Comparison of ENCODE assay signal across 26 cellular contexts in the genomic region with DNA sequence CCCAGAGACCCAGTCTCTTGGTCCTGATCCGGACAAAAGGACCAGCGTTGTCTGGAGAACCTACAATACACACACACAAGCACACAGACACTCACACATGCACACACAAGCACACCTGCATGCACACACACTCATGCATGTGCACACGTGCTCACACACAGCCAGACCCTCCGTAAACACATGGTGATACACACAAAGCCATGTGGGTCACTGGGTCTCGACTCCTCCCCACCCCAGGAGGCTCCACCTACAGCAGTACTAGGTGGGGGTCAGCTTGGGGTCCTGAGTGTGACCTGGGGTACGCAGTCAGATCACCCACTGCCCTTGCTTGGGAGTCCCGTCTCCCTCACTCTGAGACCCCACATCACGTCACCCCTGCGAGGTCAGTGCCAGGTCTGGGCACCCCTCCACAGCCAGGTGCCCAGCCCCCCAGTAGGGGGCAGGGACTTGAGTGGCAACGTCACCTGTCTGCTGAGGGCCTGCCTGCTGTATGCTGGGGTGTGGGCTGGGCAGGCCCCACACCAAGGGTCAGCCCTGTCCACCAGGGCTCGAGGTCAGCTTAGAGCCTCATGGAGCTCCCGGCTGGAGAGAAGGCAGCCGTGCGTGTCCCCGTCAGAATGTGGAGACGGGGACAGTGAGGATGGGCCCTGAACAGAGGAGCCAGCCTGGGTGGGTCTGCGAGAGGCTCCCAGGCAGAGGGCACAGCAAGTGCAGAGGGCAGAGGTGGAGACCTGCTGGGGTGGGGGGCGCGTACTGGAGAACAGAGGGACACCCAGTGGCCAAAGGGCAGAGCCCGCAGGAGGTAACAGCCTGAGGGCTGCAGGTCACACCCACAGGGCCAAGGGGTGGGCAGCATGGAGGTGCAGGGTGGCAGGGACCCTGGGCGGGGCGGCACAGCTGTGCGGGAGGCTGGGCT. TPM values are rescaled to one million over a fixed set of nuclear protein-coding genes. Genes with fewer than 3 reads are reported as not detected.
DNase-seq lines count a peak whose midpoint lies in the region; ATAC-seq and TF ChIP-seq lines count a peak whose summit lies in the region.
"Had no signal": no experiment of that assay in that cellular context is flagged by ENCODE, and none has a peak within 500 bp of the region (broad histone marks: within the 10 kb centered on the region; RNA-seq: fewer than 3 reads in every experiment).

No MANE protein-coding gene starts in this region.

- peaks cover 34% of the 10 kb centered on the region for H3K9me3 Mint-ChIP-seq in GM23338
- H3K9me3 Mint-ChIP-seq in endothelial cell (ENCODE audit: unreplicated experiment), result peaks cover 3% of the 10 kb centered on the region
- H3K9me3 Mint-ChIP-seq in mesothelial cell of epicardium, result peaks cover 19% of the 10 kb centered on the region

- H3K27me3 Mint-ChIP-seq in GM23338 (ENCODE audit: insufficient read depth, low read depth, poor library complexity) (peaks cover 9% of the 10 kb centered on the region), endothelial cell (ENCODE audit: unreplicated experiment) (no peaks in the 10 kb centered on the region), mesothelial cell of epicardium (ENCODE audit: low read depth) (peaks cover 36% of the 10 kb centered on the region)
- H3K27me3 Mint-ChIP-seq: activated B cell treated with CpG ODN at 0.5 μM for 24 hours had no signal

- 71% methylated on average over 21 of the region's 23 CpGs for WGBS in SK-N-SH (ENCODE audit: low lambda C conversion rate)
- WGBS in neuronal stem cell (ENCODE audit: extremely low coverage in 2 of 2, insufficient read length in 2 of 2, insufficient replicate concordance in 1 of 2), 2 donors, result no CpG with 5 or more reads among the region's 23 CpGs

- no peaks in the 10 kb centered on the region for H3F3A ChIP-seq in SK-N-SH (replicated peaks; ENCODE audit: insufficient read depth)
- H3F3A ChIP-seq in GM23338 (replicated peaks; ENCODE audit: low read depth), result no peaks in the 10 kb centered on the region

- peak overlapping the region; percentile 66 for H3K18ac ChIP-seq in neuronal stem cell (ENCODE audit: low read length)

- H4K20me1 ChIP-seq in SK-N-SH (ENCODE audit: insufficient read depth) (no peaks in the 10 kb centered on the region), GM23338 (replicated peaks; ENCODE audit: insufficient read depth) (no peaks in the 10 kb centered on the region)

- H3K14ac ChIP-seq in neuronal stem cell (ENCODE audit: low read length), result peak overlapping the region; percentile 85

- no peak overlapping the region for H4K91ac ChIP-seq in neuronal stem cell (ENCODE audit: low read depth, low read length, poor library complexity)

- intact Hi-C loops in dorsolateral prefrontal cortex (cut with DNase I), result no loop called here

- no peak overlapping the region for H2BK120ac ChIP-seq in neuronal stem cell (ENCODE audit: low read depth, low read length)

- H3K36me3 Mint-ChIP-seq in GM23338 (ENCODE audit: low read depth) (peaks cover 23% of the 10 kb centered on the region; the same call in 2 of the 3 replicates), endothelial cell (ENCODE audit: low read depth, unreplicated experiment) (peaks cover 28% of the 10 kb centered on the region), mesothelial cell of epicardium (peaks cover 31% of the 10 kb centered on the region)

- TF ChIP-seq CTCF in SK-N-SH (IDR thresholded peaks at IDR 0.05), result no peak
- TF ChIP-seq CTCF in GM23338 (conservative IDR thresholded peaks at IDR 0.05; ENCODE audit: low read depth in 2 of 2), result no peak
- TF ChIP-seq CTCF in dorsolateral prefrontal cortex (IDR thresholded peaks at IDR 0.05 in 54 of 56, conservative IDR thresholded peaks at IDR 0.05 in 2 of 56; ENCODE audit: low read depth in 1 of 56, partially characterized antibody in 56 of 56), result no peak
- TF ChIP-seq CTCF in endothelial cell (IDR thresholded peaks at IDR 0.05; ENCODE audit: unreplicated experiment), result no peak
- no peak for TF ChIP-seq CTCF in mesothelial cell of epicardium (IDR thresholded peaks at IDR 0.05; ENCODE audit: unreplicated experiment)

- POLR2A ChIA-PET in SK-N-SH (lab: Yijun Ruan, JAX), result no interaction called here

- H2BK12ac ChIP-seq in neuronal stem cell (ENCODE audit: low read length), result no peak overlapping the region

- TF ChIP-seq EP300 in SK-N-SH (IDR thresholded peaks at IDR 0.05; ENCODE audit: borderline replicate concordance in 1 of 2, low read depth in 1 of 2, low read length in 1 of 2), result no peak

- no peak overlapping the region for H2BK15ac ChIP-seq in neuronal stem cell (ENCODE audit: low read length)

- H3K4me3 ChIP-seq in SK-N-SH (ENCODE audit: low read depth in 2 of 2, low read length in 1 of 2), result no peak overlapping the region
- no peak overlapping the region for H3K4me3 ChIP-seq in GM23338
- H3K4me3 ChIP-seq in dorsolateral prefrontal cortex, result no peak overlapping the region
- peak overlapping the region in 1 of 2 donors; percentile 61 for H3K4me3 ChIP-seq in neuronal stem cell (ENCODE audit: low read length in 2 of 2)
- H3K4me3 ChIP-seq: BLaER1, GM12878, ovary, smooth muscle cell had no signal

- H3K79me2 ChIP-seq in SK-N-SH (ENCODE audit: insufficient read depth), result no peaks in the 10 kb centered on the region
- H3K79me2 ChIP-seq in GM23338 (replicated peaks; ENCODE audit: insufficient read depth), result no peaks in the 10 kb centered on the region

- H3K79me1 ChIP-seq in neuronal stem cell (ENCODE audit: low read depth, low read length), result peaks cover 8% of the 10 kb centered on the region

- DNase-seq in SK-N-SH (peak; percentile 37), GM23338 (ENCODE audit: low spot score) (no peak), dorsolateral prefrontal cortex (peak in 6 of 10 donors; percentile 12 to 36 (median 26)), neuronal stem cell (ENCODE audit: low spot score) (no peak), endothelial cell (ENCODE audit: low spot score) (no peak), mesothelial cell of epicardium (ENCODE audit: low spot score in 2 of 2, unreplicated experiment in 2 of 2) (no peak)
- DNase-seq: 8988T; activated B cell treated with CpG ODN at 0.5 μM for 24 hours; activated naive CD4-positive, alpha-beta T cell treated with Interleukin-2 at 50 U/mL for 16 hours; Calu3; cortex of kidney; foreskin melanocyte; GDM1; Karpas-422; NCI-H1092 treated with DMSO at 0.1 percent for 48 hours; NCI-H2081 treated with DMSO at 0.1 percent for 48 hours; NCI-H510A; SHP77 treated with DMSO at 0.1 percent for 48 hours had no signal

- peak overlapping the region; percentile 76 for H3K23ac ChIP-seq in neuronal stem cell (ENCODE audit: low read depth, low read length, poor library complexity)

- no peak overlapping the region for H2AFZ ChIP-seq in SK-N-SH (ENCODE audit: low read depth)
- H2AFZ ChIP-seq in GM23338, result no peak overlapping the region
- no peak overlapping the region for H2AFZ ChIP-seq in neuronal stem cell (ENCODE audit: low read length)

- H3K27me3 ChIP-seq in SK-N-SH (ENCODE audit: insufficient read depth) (no peaks in the 10 kb centered on the region), GM23338 (ENCODE audit: insufficient read depth) (no peaks in the 10 kb centered on the region), dorsolateral prefrontal cortex (no peaks in the 10 kb centered on the region), neuronal stem cell (ENCODE audit: control insufficient read depth in 3 of 3, insufficient read depth in 3 of 3, low read depth in 1 of 3, low read length in 3 of 3) (no peaks in the 10 kb centered on the region)
- H3K27me3 ChIP-seq: BLaER1, ovary had no signal

- H3K36me3 ChIP-seq in SK-N-SH (replicated peaks in 1 of 2; ENCODE audit: control insufficient read depth in 1 of 2, insufficient read depth in 2 of 2, low read length in 1 of 2) (no peaks in the 10 kb centered on the region), GM23338 (ENCODE audit: insufficient read depth) (peaks cover 3% of the 10 kb centered on the region; the same call in 1 of the 2 replicates), neuronal stem cell (replicated peaks in 1 of 2; ENCODE audit: control insufficient read depth in 2 of 2, insufficient read depth in 2 of 2, low read length in 2 of 2) (peaks cover 11 to 93% of the 10 kb centered on the region in 2 donors)
- H3K36me3 ChIP-seq: ovary had no signal

- H3K9ac ChIP-seq in SK-N-SH, result no peak overlapping the region
- peak overlapping the region; percentile 61 for H3K9ac ChIP-seq in neuronal stem cell (ENCODE audit: low read depth, low read length, poor library complexity)
- H3K9ac ChIP-seq: BLaER1 had no signal

- H4K8ac ChIP-seq in neuronal stem cell (ENCODE audit: low read depth, low read length), result no peak overlapping the region

- H3K27ac ChIP-seq in SK-N-SH (ENCODE audit: low read depth in 2 of 2, low read length in 1 of 2) (no peak overlapping the region), GM23338 (ENCODE audit: low read depth) (no peak overlapping the region), dorsolateral prefrontal cortex (no peak overlapping the region), neuronal stem cell (replicated peaks; ENCODE audit: low read length) (no peak overlapping the region)
- H3K27ac ChIP-seq: BLaER1, ovary had no signal

- H2BK5ac ChIP-seq in neuronal stem cell (ENCODE audit: low read length), result no peak overlapping the region

- ATAC-seq in SK-N-SH treated with all-trans-retinoic acid at 6 μM for 48 hours, result no peak
- ATAC-seq in GM23338, result peak; percentile 24
- ATAC-seq in HG02870 (IDR thresholded peaks at IDR 0.05; ENCODE audit: unreplicated experiment), result no peak
- ATAC-seq: GM12878, left colon, T-helper 17 cell had no signal

- H3K27ac Mint-ChIP-seq in GM23338, result no peak overlapping the region
- no peak overlapping the region for H3K27ac Mint-ChIP-seq in endothelial cell (ENCODE audit: unreplicated experiment)
- H3K27ac Mint-ChIP-seq in mesothelial cell of epicardium, result no peak overlapping the region
- H3K27ac Mint-ChIP-seq: activated B cell treated with CpG ODN at 0.5 μM for 24 hours, T-helper 17 cell had no signal

- CTCF ChIA-PET in SK-N-SH (lab: Yijun Ruan, JAX), result interaction anchor here (1.0 to 2.0 kb wide), 2 partner anchors 10 to 19 kb away, joined by 3 to 11 read pairs; no protein-coding TSS in a partner anchor

- H3K9me2 ChIP-seq in SK-N-SH (no peaks in the 10 kb centered on the region), GM23338 (ENCODE audit: insufficient read depth) (no peaks in the 10 kb centered on the region; the same call in 1 of the 2 replicates)

- H3K4me1 ChIP-seq in SK-N-SH (ENCODE audit: control insufficient read depth in 1 of 2, insufficient read depth in 2 of 2, low read depth in 1 of 2, low read length in 1 of 2) (peaks cover 0 to 20% of the 10 kb centered on the region in 2 experiments; a peak in 1 of 4 replicates), GM23338 (ENCODE audit: insufficient read depth) (peaks cover 23% of the 10 kb centered on the region; the same call in 1 of the 2 replicates), neuronal stem cell (ENCODE audit: control insufficient read depth in 2 of 2, insufficient read depth in 1 of 2, low read depth in 1 of 2, low read length in 2 of 2) (peaks cover 0 to 9% of the 10 kb centered on the region in 2 donors)

- H3K4me1 Mint-ChIP-seq in GM23338 (peaks cover 34% of the 10 kb centered on the region), endothelial cell (ENCODE audit: unreplicated experiment) (peaks cover 6% of the 10 kb centered on the region), mesothelial cell of epicardium (peaks cover 3% of the 10 kb centered on the region)
- H3K4me1 Mint-ChIP-seq: activated B cell treated with CpG ODN at 0.5 μM for 24 hours, T-helper 17 cell had no signal

- TF ChIP-seq RAD21 in SK-N-SH (IDR thresholded peaks at IDR 0.05; ENCODE audit: low read length), result no peak

- peaks cover 1% of the 10 kb centered on the region for H3K9me3 ChIP-seq in SK-N-SH
- peaks cover 10 to 51% of the 10 kb centered on the region in 2 donors for H3K9me3 ChIP-seq in neuronal stem cell (replicated peaks in 1 of 2; ENCODE audit: control insufficient read depth in 2 of 2, insufficient read depth in 1 of 2, low read depth in 1 of 2, low read length in 2 of 2)
- H3K9me3 ChIP-seq: ovary had no signal

- no peak overlapping the region for H3K4ac ChIP-seq in neuronal stem cell (ENCODE audit: low read length)

- H2AK5ac ChIP-seq in neuronal stem cell (ENCODE audit: low read depth, low read length), result no peak overlapping the region

- no peak overlapping the region for H3K4me2 ChIP-seq in SK-N-SH
- H3K4me2 ChIP-seq in GM23338, result peak overlapping the region; percentile 38; the same call in 1 of the 2 replicates
- H3K4me2 ChIP-seq in neuronal stem cell (ENCODE audit: insufficient read depth, low read length, poor library complexity, severe bottlenecking), result no peak overlapping the region
- H3K4me2 ChIP-seq: BLaER1, smooth muscle cell had no signal

- H3K4me3 Mint-ChIP-seq in GM23338 (no peak overlapping the region), endothelial cell (ENCODE audit: unreplicated experiment) (no peak overlapping the region), mesothelial cell of epicardium (no peak overlapping the region)
- H3K4me3 Mint-ChIP-seq: activated B cell treated with CpG ODN at 0.5 μM for 24 hours, T-helper 17 cell had no signal

RNA-seq across cellular contexts. Expression of a gene that starts 34.5 kb away (rescaled TPM):
- polyA plus RNA-seq in SK-N-SH (2012; rRNA removed) (0.05 and 0.06 TPM in 2 replicates), GM23338 (2016; fragmentation: Nextera tagmentation; extraction: Ambion mirVana) (0.08 and 0.09 TPM in 2 replicates)
- 0.01 and 0.03 TPM in 2 replicates for polyA plus RNA-seq in SK-N-SH (2012; cell fraction: cytosol; rRNA removed)
- polyA plus RNA-seq in SK-N-SH (2012; cell fraction: nucleus; rRNA removed), result 0.01 and 0.05 TPM in 2 replicates
- total RNA-seq in GM23338 (2014; rRNA removed; shearing (Covaris generic)), result 3.5 and 5.0 TPM in 2 replicates
- total RNA-seq in dorsolateral prefrontal cortex (1 to 10 TPM; 1.9 to 7.2 (median 3.7) TPM), endothelial cell (ENCODE audit: unreplicated experiment) (10.6 TPM), mesothelial cell of epicardium (11.4 to 13.5 TPM (median 11.9 TPM) in 3 replicates)
- 15.6 TPM for polyA plus RNA-seq in neuronal stem cell (2013, experiment 1 of 2)
- 16.3 TPM for polyA plus RNA-seq in neuronal stem cell (2013, experiment 2 of 2)
- total RNA-seq: activated B cell treated with CpG ODN at 0.5 μM for 24 hours, Calu3, GM12878, T-helper 17 cell had no signal

Comparison
In these comparisons a context has a peak if more than half of its experiments do, and no peak if none do; other contexts are left out.
1. DNase-seq: peak in SK-N-SH (single experiment) and dorsolateral prefrontal cortex (6 of 10); none in GM23338 (single experiment), neuronal stem cell (single experiment), endothelial cell (single experiment) and mesothelial cell of epicardium (0 of 2).